In genomic region chr10:93873427-93874115, GRCh38 we compare ENCODE assay signal across 15 cellular contexts. TPM values are rescaled to one million over a fixed set of nuclear protein-coding genes. Genes with fewer than 3 reads are reported as not detected.
DNase-seq lines count a peak whose midpoint lies in the region; FAIRE-seq and TF ChIP-seq lines count a peak whose summit lies in the region.
"Had no signal": no experiment of that assay in that cellular context is flagged by ENCODE, and none has a peak within 500 bp of the region (broad histone marks: within the 10 kb centered on the region; RNA-seq: fewer than 3 reads in every experiment).

No MANE protein-coding gene starts in this region.

- no peaks in the 10 kb centered on the region for H3K79me1 ChIP-seq in mesendoderm (ENCODE audit: low read length)

- no peak overlapping the region for H3K23ac ChIP-seq in mesendoderm (ENCODE audit: low read length)

- H3K27ac ChIP-seq in mesendoderm (ENCODE audit: low read depth, low read length): no peak overlapping the region

- no peak for TF ChIP-seq POLR2A in GM12892 (IDR thresholded peaks at IDR 0.05; ENCODE audit: low read depth, low read length)

- H2BK15ac ChIP-seq in mesendoderm (replicated peaks; ENCODE audit: low read depth): no peak overlapping the region

- no peak for TF ChIP-seq CTCF in choroid plexus epithelial cell (conservative IDR thresholded peaks at IDR 0.05; ENCODE audit: low read depth, low read length)

- no peak overlapping the region for H2AK5ac ChIP-seq in mesendoderm (ENCODE audit: low read length)

- H3K27me3 ChIP-seq in mesendoderm (ENCODE audit: insufficient read depth, low read length, poor library complexity): no peaks in the 10 kb centered on the region

- H3K4ac ChIP-seq in mesendoderm (ENCODE audit: low read depth, low read length): no peak overlapping the region

- DNase-seq in DMS 273 (lab: John Stamatoyannopoulos, UW; ENCODE audit: unreplicated experiment): peak; percentile 72
- peak; percentile 27 for DNase-seq in NCI-H2171 (lab: John Stamatoyannopoulos, UW)
- peak; percentile 76 for DNase-seq in choroid plexus epithelial cell (ENCODE audit: low read depth)
- DNase-seq in mesendoderm: peak; percentile 77
- no peak for DNase-seq in NCI-H774 (lab: John Stamatoyannopoulos, UW)
- DNase-seq in RKO (ENCODE audit: low spot score): no peak
- DNase-seq in GM12892 (ENCODE audit: insufficient read length): no peak
- DNase-seq in kidney glomerular epithelial cell (lab: John Stamatoyannopoulos, UW): no peak
- DNase-seq: activated CD4-positive, alpha-beta T cell treated with anti-CD3 and anti-CD28 coated beads for 36 hours; activated naive CD4-positive, alpha-beta T cell; CD8-positive, alpha-beta T cell; natural killer cell; NCI-H187 treated with DMSO at 0.1 percent for 48 hours; SIG-M5; stimulated activated naive CD8-positive, alpha-beta T cell treated with anti-CD3 and anti-CD28 coated beads, Interleukin-15, Interleukin-2, amounts not matched to agents 100 U/mL and 50 U/mL, for 24 hours had no signal

- H3K4me2 ChIP-seq in mesendoderm (ENCODE audit: low read length): no peak overlapping the region

- no peak overlapping the region for H4K5ac ChIP-seq in mesendoderm (ENCODE audit: low read length)

- no peak overlapping the region for H4K8ac ChIP-seq in mesendoderm (ENCODE audit: low read depth, low read length)

- no peak for FAIRE-seq in GM12892 (lab: Jason Lieb, UNC)

- H3K56ac ChIP-seq in mesendoderm (ENCODE audit: low read length): peak overlapping the region; percentile 30

- peak overlapping the region; percentile 34 for H2BK5ac ChIP-seq in mesendoderm (ENCODE audit: low read length)

- H3K9ac ChIP-seq in mesendoderm (ENCODE audit: low read length): no peak overlapping the region

- no peak overlapping the region for H3K4me3 ChIP-seq in choroid plexus epithelial cell (ENCODE audit: low read depth, low read length)
- H3K4me3 ChIP-seq in mesendoderm (ENCODE audit: low read length): no peak overlapping the region

- peaks cover 5% of the 10 kb centered on the region for H3K4me1 ChIP-seq in mesendoderm (ENCODE audit: control insufficient read depth, low read depth, low read length)

- no peak overlapping the region for H2BK120ac ChIP-seq in mesendoderm (ENCODE audit: low read depth, low read length)

- no peaks in the 10 kb centered on the region for H3K79me2 ChIP-seq in mesendoderm (ENCODE audit: control insufficient read depth, insufficient read depth, low read length)

- H3K36me3 ChIP-seq in mesendoderm (ENCODE audit: control insufficient read depth, insufficient read depth, low read length): no peaks in the 10 kb centered on the region

- WGBS in mesendoderm (ENCODE audit: extremely low coverage, insufficient coverage, low lambda C conversion rate): no CpG with 5 or more reads among the region's 6 CpGs

- no peak overlapping the region for H3K18ac ChIP-seq in mesendoderm (ENCODE audit: low read length)

RNA-seq across cellular contexts. Expression of gene SLC35G1, which starts 20.2 kb away (rescaled TPM):
- polyA plus RNA-seq in mesendoderm (2013, experiment 1 of 2): 6.0 TPM
- 6.2 TPM for polyA plus RNA-seq in mesendoderm (2013, experiment 2 of 2)
- 2.7 TPM for polyA plus RNA-seq in GM12892 (2012; ENCODE audit: missing spikeins)

Comparison
In these comparisons a context has a peak if more than half of its experiments do, and no peak if none do; other contexts are left out.
1. DNase-seq: peak in DMS 273 (single experiment), NCI-H2171 (single experiment), choroid plexus epithelial cell (single experiment) and mesendoderm (single experiment); none in NCI-H774 (single experiment), RKO (single experiment), GM12892 (single experiment) and kidney glomerular epithelial cell (single experiment).